In genomic region chr7:47897831-47898230, GRCh38 we compare ENCODE assay signal across 33 cellular contexts. TPM values are rescaled to one million over a fixed set of nuclear protein-coding genes. Genes with fewer than 3 reads are reported as not detected.
"Had no signal": no experiment of that assay in that cellular context is flagged by ENCODE, and none has a peak within 500 bp of the region (broad histone marks: within the 10 kb centered on the region; RNA-seq: fewer than 3 reads in every experiment).

No MANE protein-coding gene starts in this region.

- H3K36me3 ChIP-seq: adrenal gland, brain microvascular endothelial cell, breast epithelium had no signal

- H3K9me3 ChIP-seq: adrenal gland, body of pancreas, breast epithelium had no signal

- FAIRE-seq: astrocyte had no signal

- H3K4me1 Mint-ChIP-seq: activated CD4-positive, alpha-beta memory T cell treated with anti-CD3 and anti-CD28 coated beads, Interleukin-2, amount 10 ng/mL, durations not matched to agents 7 days and 5 days; activated CD4-positive, alpha-beta T cell treated with anti-CD3 and anti-CD28 coated beads for 36 hours; activated naive CD8-positive, alpha-beta T cell treated with anti-CD3 and anti-CD28 coated beads for 36 hours had no signal

- H3K9me3 Mint-ChIP-seq: activated CD4-positive, alpha-beta memory T cell treated with anti-CD3 and anti-CD28 coated beads, Interleukin-2, amount 10 ng/mL, durations not matched to agents 7 days and 5 days; activated CD4-positive, alpha-beta T cell treated with anti-CD3 and anti-CD28 coated beads, Interleukin-2, amount 10 ng/mL, durations not matched to agents 7 days and 5 days; activated naive CD4-positive, alpha-beta T cell treated with anti-CD3 and anti-CD28 coated beads for 36 hours; activated naive CD4-positive, alpha-beta T cell treated with anti-CD3 and anti-CD28 coated beads, Interleukin-2, amount 50 U/mL, for 72 hours; activated naive CD8-positive, alpha-beta T cell treated with anti-CD3 and anti-CD28 coated beads for 36 hours; activated T-cell treated with anti-CD3 and anti-CD28 coated beads, Interleukin-2, amount 50 U/mL, for 24 hours; activated T-helper 2 cell treated with anti-CD3 and anti-CD28 coated beads, Interferon-gamma antibody, Interleukin-2, Interleukin-4, amounts not matched to agents 10 μg/mL and 5 μg/mL and 100 μg/mL, durations not matched to agents 14 hours and 24 hours and 36 hours; T-cell; WTC11 had no signal

- H3K4me3 Mint-ChIP-seq: activated CD4-positive, alpha-beta memory T cell treated with anti-CD3 and anti-CD28 coated beads, Interleukin-2, amount 10 ng/mL, durations not matched to agents 7 days and 5 days; activated CD4-positive, alpha-beta T cell treated with anti-CD3 and anti-CD28 coated beads for 36 hours; activated CD4-positive, alpha-beta T cell treated with anti-CD3 and anti-CD28 coated beads, Interleukin-2, amount 10 ng/mL, durations not matched to agents 7 days and 5 days; activated CD8-positive, alpha-beta memory T cell treated with anti-CD3 and anti-CD28 coated beads, Interleukin-2, amount 10 ng/mL, durations not matched to agents 7 days and 5 days; activated CD8-positive, alpha-beta T cell treated with anti-CD3 and anti-CD28 coated beads, Interleukin-2, amount 10 ng/mL, durations not matched to agents 7 days and 5 days; activated naive CD4-positive, alpha-beta T cell treated with anti-CD3 and anti-CD28 coated beads for 36 hours; activated naive CD8-positive, alpha-beta T cell treated with anti-CD3 and anti-CD28 coated beads for 36 hours; activated T-cell treated with anti-CD3 and anti-CD28 coated beads, Interleukin-2, amount 50 U/mL, for 24 hours; T-cell; T-helper 17 cell had no signal

- H3K27ac Mint-ChIP-seq: activated CD4-positive, alpha-beta memory T cell treated with anti-CD3 and anti-CD28 coated beads, Interleukin-2, amount 10 ng/mL, durations not matched to agents 7 days and 5 days; activated CD4-positive, alpha-beta T cell treated with anti-CD3 and anti-CD28 coated beads for 36 hours; activated CD4-positive, alpha-beta T cell treated with anti-CD3 and anti-CD28 coated beads, Interleukin-2, amount 10 ng/mL, durations not matched to agents 7 days and 5 days; activated CD8-positive, alpha-beta memory T cell treated with anti-CD3 and anti-CD28 coated beads, Interleukin-2, amount 10 ng/mL, durations not matched to agents 7 days and 5 days; activated CD8-positive, alpha-beta T cell treated with anti-CD3 and anti-CD28 coated beads, Interleukin-2, amount 10 ng/mL, durations not matched to agents 7 days and 5 days; activated naive CD4-positive, alpha-beta T cell treated with anti-CD3 and anti-CD28 coated beads for 36 hours; activated naive CD8-positive, alpha-beta T cell treated with anti-CD3 and anti-CD28 coated beads for 36 hours; activated T-cell treated with anti-CD3 and anti-CD28 coated beads, Interleukin-2, amount 50 U/mL, for 24 hours; activated T-helper 2 cell treated with anti-CD3 and anti-CD28 coated beads, Interferon-gamma antibody, Interleukin-2, Interleukin-4, amounts not matched to agents 10 μg/mL and 5 μg/mL and 100 μg/mL, durations not matched to agents 14 hours and 24 hours and 36 hours; T-cell; T-helper 17 cell; WTC11 had no signal

- H3K4me1 ChIP-seq: adrenal gland, body of pancreas, breast epithelium had no signal

- H3K27me3 ChIP-seq: adrenal gland, body of pancreas, brain microvascular endothelial cell, breast epithelium had no signal

- H3K27ac ChIP-seq: adrenal gland, body of pancreas, brain microvascular endothelial cell, breast epithelium, VCaP had no signal

- H3K4me3 ChIP-seq: adrenal gland, body of pancreas, breast epithelium had no signal

- H3K27me3 Mint-ChIP-seq: activated CD4-positive, alpha-beta T cell treated with anti-CD3 and anti-CD28 coated beads, Interleukin-2, amount 10 ng/mL, durations not matched to agents 7 days and 5 days; activated naive CD8-positive, alpha-beta T cell treated with anti-CD3 and anti-CD28 coated beads for 36 hours; activated T-cell treated with anti-CD3 and anti-CD28 coated beads, Interleukin-2, amount 50 U/mL, for 24 hours had no signal

- H3K36me3 Mint-ChIP-seq: activated CD8-positive, alpha-beta memory T cell treated with anti-CD3 and anti-CD28 coated beads, Interleukin-2, amount 10 ng/mL, durations not matched to agents 7 days and 5 days; activated naive CD4-positive, alpha-beta T cell treated with anti-CD3 and anti-CD28 coated beads, Interleukin-2, amount 50 U/mL, for 72 hours; activated naive CD8-positive, alpha-beta T cell treated with anti-CD3 and anti-CD28 coated beads for 36 hours; WTC11 had no signal

- DNase-seq: activated CD4-positive, alpha-beta memory T cell treated with anti-CD3 and anti-CD28 coated beads, Interleukin-2, amount 10 ng/mL, durations not matched to agents 7 days and 5 days; activated CD4-positive, alpha-beta T cell treated with anti-CD3 and anti-CD28 coated beads for 1 hour; activated CD4-positive, alpha-beta T cell treated with anti-CD3 and anti-CD28 coated beads for 36 hours; activated CD4-positive, alpha-beta T cell treated with anti-CD3 and anti-CD28 coated beads for 48 hours; activated CD4-positive, alpha-beta T cell treated with anti-CD3 and anti-CD28 coated beads, Interleukin-2, amount 10 ng/mL, durations not matched to agents 7 days and 5 days; activated CD4-positive, alpha-beta T cell treated with anti-CD3 and anti-CD28 coated beads, Interleukin-2, amount 50 U/mL, for 48 hours; activated CD4-positive, CD25-positive, alpha-beta regulatory T cell; activated CD8-positive, alpha-beta memory T cell treated with anti-CD3 and anti-CD28 coated beads for 24 hours; activated CD8-positive, alpha-beta memory T cell treated with anti-CD3 and anti-CD28 coated beads, Interleukin-2, amount 10 ng/mL, durations not matched to agents 7 days and 5 days; activated CD8-positive, alpha-beta memory T cell treated with anti-CD3 and anti-CD28 coated beads, Interleukin-2, amount 50 U/mL, for 48 hours; activated CD8-positive, alpha-beta T cell treated with anti-CD3 and anti-CD28 coated beads, Interleukin-2, amount 10 ng/mL, durations not matched to agents 7 days and 5 days; activated effector memory CD4-positive, alpha-beta T cell treated with anti-CD3 and anti-CD28 coated beads, Interleukin-2, amount 50 U/mL, for 16 hours; activated gamma-delta T cell treated with Interleukin-2 at 50 U/mL for 16 hours; activated naive CD4-positive, alpha-beta T cell; activated naive CD4-positive, alpha-beta T cell treated with anti-CD3 and anti-CD28 coated beads for 36 hours; activated naive CD4-positive, alpha-beta T cell treated with anti-CD3 and anti-CD28 coated beads, Interleukin-2, amount 50 U/mL, for 16 hours; activated naive CD8-positive, alpha-beta T cell treated with anti-CD3 and anti-CD28 coated beads for 36 hours; activated T-cell treated with anti-CD3 and anti-CD28 coated beads, Interleukin-2, amount 50 U/mL, for 24 hours; activated T-cell treated with anti-CD3 and anti-CD28 coated beads, Interleukin-2, amount 50 U/mL, for 48 hours; amniotic stem cell; aorta; body of pancreas; brain microvascular endothelial cell; central memory CD4-positive, alpha-beta T cell; T-cell; T-helper 17 cell had no signal

RNA-seq across cellular contexts. Expression of gene PKD1L1, which starts 50.4 kb away (rescaled TPM):
- polyA plus RNA-seq: aorta had no signal
